In genomic region chr14:72825486-72825885, GRCh38 we compare ENCODE assay signal across 19 cellular contexts.
DNase-seq lines count a peak whose midpoint lies in the region; ATAC-seq, FAIRE-seq and TF ChIP-seq lines count a peak whose summit lies in the region.
"Had no signal": no experiment of that assay in that cellular context is flagged by ENCODE, and none has a peak within 500 bp of the region (broad histone marks: within the 10 kb centered on the region; RNA-seq: fewer than 3 reads in every experiment).

No MANE protein-coding gene starts in this region.

- peaks cover 4% of the 10 kb centered on the region; the same call in 1 of the 2 replicates for H4K20me1 ChIP-seq in K562 (replicated peaks; ENCODE audit: control insufficient read depth, insufficient read depth, low read length)

- BruUV-seq in K562 (replicated peaks; lab: Mats Ljungman, UMichigan), result no TSS peak

- TF ChIP-seq POLR2A in K562 (conservative IDR thresholded peaks at IDR 0.05), result no peak
- TF ChIP-seq POLR2A in erythroblast (IDR thresholded peaks at IDR 0.05; ENCODE audit: low read length), result no peak

- H3K9me1 ChIP-seq in K562 (ENCODE audit: control insufficient read depth, insufficient read depth, low read length), result no peaks in the 10 kb centered on the region

- H3K36me3 ChIP-seq in K562 (ENCODE audit: control insufficient read depth, insufficient read depth, low read length), result no peaks in the 10 kb centered on the region
- H3K36me3 ChIP-seq: HAP-1 had no signal

- no peak overlapping the region; the same call in 2 of the 3 replicates for H3K27ac ChIP-seq in K562 (ENCODE audit: extremely low read depth, low read depth, low read length)

- in situ Hi-C loops in K562 (cut with MboI), result no loop called here

- 8% methylated on average over 2 of the region's 2 CpGs for WGBS in K562 (ENCODE audit: insufficient coverage, low coverage, missing lambda C conversion rate)

- no peaks in the 10 kb centered on the region; a peak in 1 of 5 replicates for H3K27me3 ChIP-seq in K562 (ENCODE audit: control insufficient read depth in 2 of 2, insufficient read depth in 2 of 2, low read length in 2 of 2)

- H2AFZ ChIP-seq in K562 (ENCODE audit: low read depth, low read length), result no peak overlapping the region
- H2AFZ ChIP-seq: GM23338 had no signal

- no peak overlapping the region for H3K4me3 Mint-ChIP-seq in nephron progenitor cell
- no peak overlapping the region for H3K4me3 Mint-ChIP-seq in stimulated activated naive B cell treated with anti-CD40 and anti-IgM and Interleukin-4, amounts not matched to agents 10 μg/mL and 1 μg/mL and 100 μg/mL, for 72 hours
- H3K4me3 Mint-ChIP-seq: CD4-positive, alpha-beta memory T cell; GM23338; HFFc6 had no signal

- H3K9me3 Mint-ChIP-seq in nephron progenitor cell, result peaks cover 4% of the 10 kb centered on the region
- H3K9me3 Mint-ChIP-seq in stimulated activated naive B cell treated with anti-CD40 and anti-IgM and Interleukin-4, amounts not matched to agents 10 μg/mL and 1 μg/mL and 100 μg/mL, for 72 hours, result no peaks in the 10 kb centered on the region
- H3K9me3 Mint-ChIP-seq: CD4-positive, alpha-beta memory T cell; GM23338; HFFc6 had no signal

- intact Hi-C loops in K562 (cut with micrococcal nuclease), result loop anchor here (5.0 to 10.0 kb wide), 2 partner anchors 67 to 81 kb away; partner anchors contain the start of gene DPF3

- H3K4me1 ChIP-seq in K562 (replicated peaks in 1 of 2; ENCODE audit: control insufficient read depth in 2 of 2, insufficient read depth in 2 of 2, low read length in 2 of 2), result peaks cover 14 to 31% of the 10 kb centered on the region in 2 experiments; a peak in 3 of 5 replicates
- H3K4me1 ChIP-seq: HAP-1 had no signal

- no peak for FAIRE-seq in K562 (lab: Jason Lieb, UNC)
- FAIRE-seq: GM12891, GM18507, H54 had no signal

- ATAC-seq in K562, result peak; percentile 18; the same call in 2 of the 3 replicates
- no peak for ATAC-seq in stimulated activated naive B cell treated with anti-CD40 and anti-IgM and Interleukin-4, amounts not matched to agents 10 μg/mL and 1 μg/mL and 100 μg/mL, for 72 hours (replicated peaks)
- ATAC-seq: GM23338 had no signal

- TF ChIP-seq RAD21 in K562 (CRISPR knock-in tag; conservative IDR thresholded peaks at IDR 0.05 in 1 of 2, IDR thresholded peaks at IDR 0.05 in 1 of 2), result no peak

- peak overlapping the region; percentile 30; the same call in 1 of the 2 replicates for H3K4me2 ChIP-seq in K562 (ENCODE audit: insufficient read depth, low read length)
- H3K4me2 ChIP-seq: GM23338 had no signal

- H3K4me1 Mint-ChIP-seq in nephron progenitor cell, result peaks cover 33% of the 10 kb centered on the region
- peaks cover 0 to under 1% of the 10 kb centered on the region in 2 donors for H3K4me1 Mint-ChIP-seq in stimulated activated naive B cell treated with anti-CD40 and anti-IgM and Interleukin-4, amounts not matched to agents 10 μg/mL and 1 μg/mL and 100 μg/mL, for 72 hours
- H3K4me1 Mint-ChIP-seq: CD4-positive, alpha-beta memory T cell had no signal

- peak overlapping the region; percentile 94 for H3K27ac Mint-ChIP-seq in nephron progenitor cell
- H3K27ac Mint-ChIP-seq in stimulated activated naive B cell treated with anti-CD40 and anti-IgM and Interleukin-4, amounts not matched to agents 10 μg/mL and 1 μg/mL and 100 μg/mL, for 72 hours, result no peak overlapping the region
- H3K27ac Mint-ChIP-seq: GM23338, HFFc6 had no signal

- peaks cover 33% of the 10 kb centered on the region for H3K36me3 Mint-ChIP-seq in nephron progenitor cell (ENCODE audit: low read depth)
- peaks cover 2 to 6% of the 10 kb centered on the region in 2 donors for H3K36me3 Mint-ChIP-seq in stimulated activated naive B cell treated with anti-CD40 and anti-IgM and Interleukin-4, amounts not matched to agents 10 μg/mL and 1 μg/mL and 100 μg/mL, for 72 hours
- H3K36me3 Mint-ChIP-seq: CD4-positive, alpha-beta memory T cell had no signal

- POLR2A ChIA-PET in K562 (lab: Yijun Ruan, JAX), result interaction anchor here (1.0 kb wide), 1 partner anchor 69 kb away, joined by 3 read pairs; the partner anchor contains the start of gene DPF3

- TF ChIP-seq EP300 in K562 (IDR thresholded peaks at IDR 0.05; ENCODE audit: low read length), result no peak

- no peak overlapping the region for H3K4me3 ChIP-seq in K562
- H3K4me3 ChIP-seq: GM23338, HAP-1 had no signal

- H3K9me3 ChIP-seq in K562 (replicated peaks; ENCODE audit: control insufficient read depth, insufficient read depth, low read depth, low read length), result no peaks in the 10 kb centered on the region
- H3K9me3 ChIP-seq: HAP-1 had no signal

- peaks cover 2% of the 10 kb centered on the region for H3K27me3 Mint-ChIP-seq in nephron progenitor cell (ENCODE audit: low read depth, poor library complexity)
- no peaks in the 10 kb centered on the region for H3K27me3 Mint-ChIP-seq in stimulated activated naive B cell treated with anti-CD40 and anti-IgM and Interleukin-4, amounts not matched to agents 10 μg/mL and 1 μg/mL and 100 μg/mL, for 72 hours

- H3K9ac ChIP-seq in K562 (ENCODE audit: insufficient read depth in 1 of 2, low read depth in 2 of 2, low read length in 2 of 2), result no peak overlapping the region

- H3K79me2 ChIP-seq in K562 (ENCODE audit: control insufficient read depth, insufficient read depth, low read length), result no peaks in the 10 kb centered on the region

- TF ChIP-seq CTCF in K562 (IDR thresholded peaks at IDR 0.05 in 2 of 3, conservative IDR thresholded peaks at IDR 0.05 in 1 of 3; ENCODE audit: insufficient read depth in 2 of 3, low read depth in 1 of 3, low read length in 3 of 3) (no peak), nephron progenitor cell (IDR thresholded peaks at IDR 0.05) (no peak)

- DNase-seq in K562 (ENCODE audit: extremely low read depth in 1 of 4, low spot score in 3 of 4) (peak in 3 of 4 experiments; percentile 16 to 60 (median 55)), erythroblast (lab: John Stamatoyannopoulos, UW) (peak; percentile 60 to 74), nephron progenitor cell (no peak), H4 (ENCODE audit: low spot score) (no peak), inferior parietal cortex (ENCODE audit: extremely low spot score) (no peak)
- DNase-seq in stimulated activated naive B cell treated with anti-CD40 and anti-IgM and Interleukin-4, amounts not matched to agents 10 μg/mL and 1 μg/mL and 100 μg/mL, for 72 hours, result no peak
- DNase-seq: C1 segment of cervical spinal cord; Calu3; CD4-positive, alpha-beta memory T cell; COR-L47; DMS53; DMS79 treated with DMSO at 0.1 percent for 48 hours; GF-D8; HFFc6 had no signal

- CTCF ChIA-PET in K562 (lab: Yijun Ruan, JAX; ENCODE audit: low intra/inter-chr PET ratio), result no interaction called here

TF ChIP-seq in K562, 482 proteins besides CTCF, POLR2A, EP300 and RAD21:
- TF ChIP-seq HBP1 (CRISPR knock-in tag; IDR thresholded peaks at IDR 0.05), result no peak
- no peak for TF ChIP-seq NR1H2 (CRISPR knock-in tag; IDR thresholded peaks at IDR 0.05)
- no peak for TF ChIP-seq ZBTB9 (CRISPR knock-in tag; IDR thresholded peaks at IDR 0.05)
- TF ChIP-seq IRF1 (CRISPR knock-in tag; IDR thresholded peaks at IDR 0.05; ENCODE audit: borderline replicate concordance), result no peak
- no peak for TF ChIP-seq HNRNPLL (IDR thresholded peaks at IDR 0.05; ENCODE audit: low read depth, low read length, poor library complexity, severe bottlenecking)
- TF ChIP-seq PHB2 (IDR thresholded peaks at IDR 0.05; ENCODE audit: low read depth), result no peak
- TF ChIP-seq ZNF699 (CRISPR knock-in tag; IDR thresholded peaks at IDR 0.05; ENCODE audit: insufficient replicate concordance), result no peak
- no peak for TF ChIP-seq ZFP30 (CRISPR knock-in tag; IDR thresholded peaks at IDR 0.05; ENCODE audit: borderline replicate concordance)
- no peak for TF ChIP-seq NCOA4 (IDR thresholded peaks at IDR 0.05; ENCODE audit: partially characterized antibody)
- no peak for TF ChIP-seq SRSF1 (IDR thresholded peaks at IDR 0.05; ENCODE audit: low read depth, low read length)

Comparison
In these comparisons a context has a peak if more than half of its experiments do, and no peak if none do; other contexts are left out.
1. DNase-seq: peak in K562 (3 of 4) and erythroblast (2 of 2); none in nephron progenitor cell (single experiment), H4 (single experiment), inferior parietal cortex (single experiment) and stimulated activated naive B cell treated with anti-CD40 and anti-IgM and Interleukin-4, amounts not matched to agents 10 μg/mL and 1 μg/mL and 100 μg/mL, for 72 hours (single experiment).